In genomic region chr4:82799006-82799881, GRCh38 we compare ENCODE assay signal across 8 cellular contexts.
DNase-seq lines count a peak whose midpoint lies in the region; ATAC-seq lines count a peak whose summit lies in the region.

No MANE protein-coding gene starts in this region.

- no peaks in the 10 kb centered on the region for H3K9me3 Mint-ChIP-seq in dendritic cell treated with granulocyte-macrophage colony-stimulating factor and Interleukin-4, amounts not matched to agents 40 ng/mL and 50 ng/mL, for 4 days

- H3K36me3 Mint-ChIP-seq in dendritic cell treated with granulocyte-macrophage colony-stimulating factor and Interleukin-4, amounts not matched to agents 40 ng/mL and 50 ng/mL, for 4 days (ENCODE audit: low read depth): no peaks in the 10 kb centered on the region

- H3K27ac ChIP-seq in muscle layer of duodenum (ENCODE audit: low read length): peak overlapping the region; percentile 29

- H3K4me3 ChIP-seq in muscle layer of duodenum (ENCODE audit: low read depth in 1 of 2, low read length in 2 of 2): peak overlapping the region; percentile 75 to 90

- intact Hi-C loops in dendritic cell treated with granulocyte-macrophage colony-stimulating factor and Interleukin-4, amounts not matched to agents 40 ng/mL and 50 ng/mL, for 4 days (cut with micrococcal nuclease): no loop called here

- peaks cover 27% of the 10 kb centered on the region for H3K4me1 Mint-ChIP-seq in dendritic cell treated with granulocyte-macrophage colony-stimulating factor and Interleukin-4, amounts not matched to agents 40 ng/mL and 50 ng/mL, for 4 days (ENCODE audit: low read depth)

- DNase-seq in activated CD8-positive, alpha-beta memory T cell treated with anti-CD3 and anti-CD28 coated beads, Interleukin-2, amount 50 U/mL, for 48 hours: peak; percentile 55
- no peak for DNase-seq in activated CD8-positive, alpha-beta memory T cell treated with anti-CD3 and anti-CD28 coated beads for 24 hours
- DNase-seq in NCI-H510A (lab: John Stamatoyannopoulos, UW): peak; percentile 26
- no peak for DNase-seq in GOT3 (lab: John Stamatoyannopoulos, UW)

- H3K4me1 ChIP-seq in muscle layer of duodenum (ENCODE audit: control insufficient read depth in 1 of 2, insufficient read depth in 2 of 2, low read length in 2 of 2): peaks cover 0 to 16% of the 10 kb centered on the region in 2 donors

- H3K27me3 ChIP-seq in muscle layer of duodenum (ENCODE audit: low read depth, low read length): no peaks in the 10 kb centered on the region

- no peaks in the 10 kb centered on the region for H3K36me3 ChIP-seq in muscle layer of duodenum (ENCODE audit: control insufficient read depth in 1 of 2, insufficient read depth in 2 of 2, low read length in 2 of 2)

- H3K9me3 ChIP-seq in muscle layer of duodenum (ENCODE audit: control insufficient read depth in 1 of 2, low read length in 2 of 2): no peaks in the 10 kb centered on the region

- ATAC-seq in HG02852 (IDR thresholded peaks at IDR 0.05; ENCODE audit: unreplicated experiment) (no peak), GM18520 (IDR thresholded peaks at IDR 0.05; ENCODE audit: unreplicated experiment) (no peak)

- H3K27ac Mint-ChIP-seq in dendritic cell treated with granulocyte-macrophage colony-stimulating factor and Interleukin-4, amounts not matched to agents 40 ng/mL and 50 ng/mL, for 4 days: no peak overlapping the region

- peak overlapping the region; percentile 82 for H3K4me3 Mint-ChIP-seq in dendritic cell treated with granulocyte-macrophage colony-stimulating factor and Interleukin-4, amounts not matched to agents 40 ng/mL and 50 ng/mL, for 4 days

- H3K27me3 Mint-ChIP-seq in dendritic cell treated with granulocyte-macrophage colony-stimulating factor and Interleukin-4, amounts not matched to agents 40 ng/mL and 50 ng/mL, for 4 days: peaks cover 50% of the 10 kb centered on the region

Comparison
In these comparisons a context has a peak if more than half of its experiments do, and no peak if none do; other contexts are left out.
1. DNase-seq: peak in activated CD8-positive, alpha-beta memory T cell treated with anti-CD3 and anti-CD28 coated beads, Interleukin-2, amount 50 U/mL, for 48 hours (single experiment) and NCI-H510A (single experiment); none in activated CD8-positive, alpha-beta memory T cell treated with anti-CD3 and anti-CD28 coated beads for 24 hours (single experiment) and GOT3 (single experiment).